In the genomic region with DNA sequence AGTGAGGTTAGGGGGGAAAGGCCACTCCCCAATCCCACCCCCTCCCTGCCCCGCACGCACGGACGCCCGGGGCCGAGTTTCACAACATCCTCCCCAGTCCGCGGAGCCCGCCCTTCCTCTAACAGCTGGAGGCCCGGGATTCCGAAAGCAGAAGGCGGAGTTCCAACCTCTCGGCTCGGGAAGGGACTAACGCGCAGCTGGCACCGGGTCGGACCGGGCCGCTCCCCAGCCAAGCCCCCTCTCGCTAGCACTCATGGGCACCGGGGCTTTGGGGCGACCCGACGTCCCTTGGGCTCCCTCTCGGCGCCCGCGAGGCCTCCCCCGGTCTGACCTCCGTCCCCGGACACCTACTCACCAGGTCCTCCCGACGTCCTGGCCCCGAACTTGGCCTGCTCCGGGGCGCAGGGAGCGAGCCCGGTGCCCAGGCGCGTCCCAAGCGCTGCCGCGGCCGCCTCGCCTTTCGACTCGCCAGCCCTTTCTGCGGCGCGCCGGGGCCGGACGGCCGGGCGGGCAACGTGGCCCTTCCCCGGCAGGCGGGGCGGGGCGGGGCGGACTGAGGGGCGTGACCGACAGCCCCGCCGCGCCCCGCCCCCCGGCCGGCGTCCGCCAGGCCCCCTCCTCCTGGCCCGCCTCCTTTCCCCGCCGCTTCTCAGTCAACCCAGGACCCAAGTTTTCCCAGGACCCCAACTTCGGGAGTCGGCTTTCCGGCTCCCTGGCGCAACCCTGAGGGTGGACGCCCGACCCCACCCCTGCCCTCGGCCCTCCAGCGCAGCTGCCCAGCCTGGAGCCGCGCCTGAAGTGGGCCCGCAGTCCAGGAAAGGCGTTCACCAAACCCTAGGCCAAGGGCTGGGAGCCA, we compare ENCODE assay signal across 8 cellular contexts. TPM values are rescaled to one million over a fixed set of nuclear protein-coding genes. Genes with fewer than 3 reads are reported as not detected.
A peak's percentile ranks its signal among the peaks of the same experiment; 100 is the strongest.
DNase-seq lines count a peak whose midpoint lies in the region; ATAC-seq and TF ChIP-seq lines count a peak whose summit lies in the region.

A gene (minus strand): TSS at position 482 of the 856 bp plus-strand sequence. CDS start 9,835 bp downstream, outside the sequence.

- peak within 1 kb of the TSS; percentile 78 for H3K4me2 ChIP-seq in PC-9

- H3F3A ChIP-seq in PC-9 (ENCODE audit: insufficient read depth, low read depth), result peaks cover 30% of the 10 kb centered on the region; the same call in 1 of the 2 replicates

- ATAC-seq in GM19043 (IDR thresholded peaks at IDR 0.05; ENCODE audit: low read depth, unreplicated experiment) (peak; percentile 26), HG03432 (IDR thresholded peaks at IDR 0.05; ENCODE audit: unreplicated experiment) (peak; percentile 58)
- ATAC-seq in naive thymus-derived CD8-positive, alpha-beta T cell, result peak; percentile 44 to 46

- CTCF ChIA-PET in PC-9 (lab: Charles Lee), result interaction anchor here (0.6 to 1.6 kb wide), 2 partner anchors 18 to 580 kb away, joined by 4 to 13 read pairs; no protein-coding TSS in a partner anchor

- no peaks in the 10 kb centered on the region for H3K9me3 Mint-ChIP-seq in activated T-helper 1 cell treated with anti-CD3 and anti-CD28 coated beads, Interleukin-12 subunit alpha, Interleukin-12 subunit beta, Interleukin-2, Interleukin-4 antibody, amounts not matched to agents 30 ng/mL and 10 ng/mL and 1 ng/mL, durations not matched to agents 14 hours and 24 hours and 36 hours
- no peaks in the 10 kb centered on the region for H3K9me3 Mint-ChIP-seq in naive thymus-derived CD8-positive, alpha-beta T cell

- H3K36me3 Mint-ChIP-seq in activated T-helper 1 cell treated with anti-CD3 and anti-CD28 coated beads, Interleukin-12 subunit alpha, Interleukin-12 subunit beta, Interleukin-2, Interleukin-4 antibody, amounts not matched to agents 30 ng/mL and 10 ng/mL and 1 ng/mL, durations not matched to agents 14 hours and 24 hours and 36 hours (ENCODE audit: low read depth), result peaks cover 44% of the 10 kb centered on the region
- H3K36me3 Mint-ChIP-seq in naive thymus-derived CD8-positive, alpha-beta T cell, result peaks cover 0 to 38% (median 0%) of the 10 kb centered on the region in 3 donors

- DNase-seq in AML-193 (lab: John Stamatoyannopoulos, UW), result peak; percentile 66 to 79
- DNase-seq in PC-9, result peak; percentile 60 to 77
- peak; percentile 72 for DNase-seq in activated T-helper 1 cell treated with anti-CD3 and anti-CD28 coated beads, Interleukin-12 subunit alpha, Interleukin-12 subunit beta, Interleukin-2, Interleukin-4 antibody, amounts not matched to agents 30 ng/mL and 10 ng/mL and 1 ng/mL, durations not matched to agents 14 hours and 24 hours and 36 hours (ENCODE audit: low spot score)
- peak; percentile 92 for DNase-seq in fibroblast of gingiva (ENCODE audit: low read depth)
- peak; percentile 43 to 82 (median 68) for DNase-seq in naive thymus-derived CD8-positive, alpha-beta T cell
- DNase-seq in stimulated activated naive CD4-positive, alpha-beta T cell (lab: John Stamatoyannopoulos, UW), result peak; percentile 43 to 75 (median 60)

- peaks cover 41% of the 10 kb centered on the region for H3K4me1 ChIP-seq in PC-9 (replicated peaks; ENCODE audit: insufficient read depth)

- BruUV-seq in PC-9 (replicated peaks; lab: Mats Ljungman, UMichigan), result no TSS peak

- peak within 1 kb of the TSS; percentile 95 for H3K4me3 ChIP-seq in PC-9

- H3K9me3 ChIP-seq in PC-9 (ENCODE audit: insufficient read depth, low read depth), result no peaks in the 10 kb centered on the region

- peaks cover 82% of the 10 kb centered on the region for H3K4me1 Mint-ChIP-seq in activated T-helper 1 cell treated with anti-CD3 and anti-CD28 coated beads, Interleukin-12 subunit alpha, Interleukin-12 subunit beta, Interleukin-2, Interleukin-4 antibody, amounts not matched to agents 30 ng/mL and 10 ng/mL and 1 ng/mL, durations not matched to agents 14 hours and 24 hours and 36 hours (ENCODE audit: low read depth)
- peaks cover 58 to 88% (median 85%) of the 10 kb centered on the region in 4 donors for H3K4me1 Mint-ChIP-seq in naive thymus-derived CD8-positive, alpha-beta T cell

- no peaks in the 10 kb centered on the region for H3K9me2 ChIP-seq in PC-9 (ENCODE audit: insufficient read depth)

- peak within 1 kb of the TSS; percentile 94 for H3K4me3 Mint-ChIP-seq in activated T-helper 1 cell treated with anti-CD3 and anti-CD28 coated beads, Interleukin-12 subunit alpha, Interleukin-12 subunit beta, Interleukin-2, Interleukin-4 antibody, amounts not matched to agents 30 ng/mL and 10 ng/mL and 1 ng/mL, durations not matched to agents 14 hours and 24 hours and 36 hours
- peak within 1 kb of the TSS; percentile 84 to 99 (median 93) for H3K4me3 Mint-ChIP-seq in naive thymus-derived CD8-positive, alpha-beta T cell

- H2AFZ ChIP-seq in PC-9, result peak within 1 kb of the TSS; percentile 96

- POLR2A ChIA-PET in PC-9 (lab: Charles Lee; ENCODE audit: unreplicated experiment), result interaction anchor here (0.6 kb wide), 1 partner anchor 360 kb away, joined by 3 read pairs; no protein-coding TSS in a partner anchor
- POLR2A ChIA-PET in naive thymus-derived CD8-positive, alpha-beta T cell (lab: Charles Lee), result interaction anchor here (0.6 to 21.8 kb wide), 15 partner anchors 9 to 459 kb away, joined by 3 to 642 read pairs (median 7); a partner anchor contains a TSS

- peaks cover 73% of the 10 kb centered on the region for H3K79me2 ChIP-seq in PC-9 (ENCODE audit: low read depth)

- peaks cover 42% of the 10 kb centered on the region for H4K20me1 ChIP-seq in PC-9 (ENCODE audit: insufficient read depth)

- H3K27me3 Mint-ChIP-seq in activated T-helper 1 cell treated with anti-CD3 and anti-CD28 coated beads, Interleukin-12 subunit alpha, Interleukin-12 subunit beta, Interleukin-2, Interleukin-4 antibody, amounts not matched to agents 30 ng/mL and 10 ng/mL and 1 ng/mL, durations not matched to agents 14 hours and 24 hours and 36 hours (ENCODE audit: insufficient read depth), result no peaks in the 10 kb centered on the region
- no peaks in the 10 kb centered on the region for H3K27me3 Mint-ChIP-seq in naive thymus-derived CD8-positive, alpha-beta T cell

- H3K27ac Mint-ChIP-seq in activated T-helper 1 cell treated with anti-CD3 and anti-CD28 coated beads, Interleukin-12 subunit alpha, Interleukin-12 subunit beta, Interleukin-2, Interleukin-4 antibody, amounts not matched to agents 30 ng/mL and 10 ng/mL and 1 ng/mL, durations not matched to agents 14 hours and 24 hours and 36 hours, result peak within 1 kb of the TSS; percentile 96
- H3K27ac Mint-ChIP-seq in naive thymus-derived CD8-positive, alpha-beta T cell, result peak within 1 kb of the TSS; percentile 93 to 100 (median 99)

- H3K36me3 ChIP-seq in PC-9 (ENCODE audit: low read depth), result 0 out of 2 replicates have a peak, but pooled peaks cover under 1% of the 10 kb centered on the region

- no peak for TF ChIP-seq CTCF in PC-9 (conservative IDR thresholded peaks at IDR 0.05)

- no peaks in the 10 kb centered on the region for H3K27me3 ChIP-seq in PC-9 (ENCODE audit: insufficient read depth, low read depth)

- peak within 1 kb of the TSS; percentile 63 for H3K27ac ChIP-seq in PC-9

- intact Hi-C loops in PC-9 (cut with micrococcal nuclease; ENCODE audit: unreplicated experiment), result loop anchor here (10.0 kb wide), 1 partner anchor 422 kb away; a partner anchor contains a TSS
- intact Hi-C loops in activated T-helper 1 cell treated with anti-CD3 and anti-CD28 coated beads, Interleukin-12 subunit alpha, Interleukin-12 subunit beta, Interleukin-2, Interleukin-4 antibody, amounts not matched to agents 30 ng/mL and 10 ng/mL and 1 ng/mL, durations not matched to agents 14 hours and 24 hours and 36 hours (cut with micrococcal nuclease), result loop anchor here (1.0 to 10.0 kb wide), 6 partner anchors 8 to 382 kb away; a partner anchor contains a TSS

RNA-seq across cellular contexts. Expression of the gene that starts here (rescaled TPM):
- 96.6 and 103 TPM in 2 replicates for total RNA-seq in PC-9 (2021)
- 106 and 107 TPM in 2 replicates for total RNA-seq in activated T-helper 1 cell treated with anti-CD3 and anti-CD28 coated beads, Interleukin-12 subunit alpha, Interleukin-12 subunit beta, Interleukin-2, Interleukin-4 antibody, amounts not matched to agents 30 ng/mL and 10 ng/mL and 1 ng/mL, durations not matched to agents 14 hours and 24 hours and 36 hours
- 100 to 1,000 TPM; 195 to 205 TPM for total RNA-seq in naive thymus-derived CD8-positive, alpha-beta T cell
- polyA plus RNA-seq in naive thymus-derived CD8-positive, alpha-beta T cell, result 100 to 1,000 TPM; 108 to 149 (median 111) TPM

Comparison
In these comparisons a context has a peak if more than half of its experiments do, and no peak if none do; other contexts are left out.
1. Peak in every context shown above with its lines: DNase-seq, ATAC-seq, H3K4me3 ChIP-seq and H3K27ac ChIP-seq.